In genomic region chr9:2469681-2470141, GRCh38 we compare ENCODE assay signal across 8 cellular contexts.
DNase-seq lines count a peak whose midpoint lies in the region; ATAC-seq and TF ChIP-seq lines count a peak whose summit lies in the region.

No MANE protein-coding gene starts in this region.

- CTCF ChIA-PET in RWPE1 (lab: Yijun Ruan, JAX): no interaction called here

- DNase-seq in AG09309 (ENCODE audit: low read depth): no peak
- peak; percentile 1 for DNase-seq in RWPE1 (ENCODE audit: low spot score)
- DNase-seq in right cardiac atrium: peak in 2 of 3 donors; percentile 51 to 65
- no peak for DNase-seq in posterior vena cava (ENCODE audit: low spot score)
- no peak for DNase-seq in NCI-H1048 (lab: John Stamatoyannopoulos, UW)

- H3K4me3 ChIP-seq in AG09309 (ENCODE audit: control insufficient read depth, low read depth, low read length): no peak overlapping the region
- no peak overlapping the region for H3K4me3 ChIP-seq in GM12875 (ENCODE audit: low read depth, low read length)
- H3K4me3 ChIP-seq in right cardiac atrium (ENCODE audit: low read length): no peak overlapping the region
- no peak overlapping the region for H3K4me3 ChIP-seq in gastroesophageal sphincter

- 26% methylated on average over 6 of the region's 6 CpGs for WGBS in right cardiac atrium
- 8 to 61% methylated on average over 2 to 4 of the region's 6 CpGs for WGBS in gastroesophageal sphincter (ENCODE audit: low coverage in 1 of 2), 2 donors

- H3K4me1 ChIP-seq in right cardiac atrium (ENCODE audit: control insufficient read depth, insufficient read depth, low read length): peaks cover 3% of the 10 kb centered on the region
- H3K4me1 ChIP-seq in gastroesophageal sphincter: peaks cover 0 to 10% (median 0%) of the 10 kb centered on the region in 3 donors

- intact Hi-C loops in right cardiac atrium (cut with DNase I) (no loop called here), posterior vena cava (cut with DNase I) (no loop called here)

- no peak for TF ChIP-seq POLR2A in gastroesophageal sphincter (IDR thresholded peaks at IDR 0.05)

- POLR2A ChIA-PET in RWPE1 (lab: Yijun Ruan, JAX; ENCODE audit: low non-redundant PET): no interaction called here

- no peak overlapping the region for H3K27ac ChIP-seq in RWPE1
- peak overlapping the region; percentile 28 for H3K27ac ChIP-seq in right cardiac atrium (ENCODE audit: low read length)
- H3K27ac ChIP-seq in gastroesophageal sphincter: peak overlapping the region in 1 of 4 donors; percentile 7

- no peaks in the 10 kb centered on the region for H3K36me3 ChIP-seq in gastroesophageal sphincter

- peak; percentile 91 to 92 for ATAC-seq in right cardiac atrium
- no peak for ATAC-seq in HG03442 (IDR thresholded peaks at IDR 0.05; ENCODE audit: unreplicated experiment)
- ATAC-seq in gastroesophageal sphincter: no peak

- no peaks in the 10 kb centered on the region for H3K27me3 ChIP-seq in right cardiac atrium (ENCODE audit: control insufficient read depth, insufficient read depth)
- no peaks in the 10 kb centered on the region for H3K27me3 ChIP-seq in gastroesophageal sphincter

- H3K9me3 ChIP-seq in right cardiac atrium (ENCODE audit: control insufficient read depth, low read length): no peaks in the 10 kb centered on the region
- H3K9me3 ChIP-seq in gastroesophageal sphincter: no peaks in the 10 kb centered on the region

- TF ChIP-seq EP300 in gastroesophageal sphincter (IDR thresholded peaks at IDR 0.05): no peak

- TF ChIP-seq CTCF in AG09309 (IDR thresholded peaks at IDR 0.05; ENCODE audit: control insufficient read depth, insufficient read depth, low read depth, low read length, missing control alignments): peak; percentile 18
- 0 out of 2 replicates have a peak, but pooled peaks have one; percentile 9 for TF ChIP-seq CTCF in GM12875 (IDR thresholded peaks at IDR 0.05; ENCODE audit: borderline replicate concordance, insufficient read depth, low read depth, low read length)
- TF ChIP-seq CTCF in RWPE1 (conservative IDR thresholded peaks at IDR 0.05; ENCODE audit: low read depth): no peak
- peak in 1 of 4 experiments; percentile 16 for TF ChIP-seq CTCF in gastroesophageal sphincter (IDR thresholded peaks at IDR 0.05)

Comparison
In these comparisons a context has a peak if more than half of its experiments do, and no peak if none do; other contexts are left out.
1. DNase-seq: peak in RWPE1 (single experiment) and right cardiac atrium (2 of 3); none in AG09309 (single experiment), posterior vena cava (single experiment) and NCI-H1048 (single experiment).
2. ATAC-seq: peak in right cardiac atrium (2 of 2); none in HG03442 (single experiment) and gastroesophageal sphincter (single experiment).